ENCODE assay signal across 19 cellular contexts in the genomic region with DNA sequence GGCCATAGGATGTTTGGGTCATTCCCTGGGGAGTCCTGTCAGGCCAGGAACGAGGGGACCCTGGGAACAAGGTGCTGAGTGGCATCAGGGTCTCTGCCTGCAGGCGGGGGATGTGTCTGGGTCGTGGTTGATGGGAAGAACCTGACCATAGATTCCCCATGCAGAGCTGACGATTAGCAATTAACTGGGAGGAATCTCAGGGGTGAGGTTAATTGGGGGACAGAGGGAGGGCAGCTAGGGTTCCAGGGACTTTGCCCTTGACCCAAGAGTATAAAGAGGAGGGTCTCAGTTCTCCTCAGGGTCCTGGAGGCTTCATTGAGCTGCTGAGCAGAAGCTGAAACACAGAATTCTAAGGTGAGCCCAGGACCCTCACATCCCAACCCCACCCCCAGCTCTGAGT. TPM values are rescaled to one million over a fixed set of nuclear protein-coding genes. Genes with fewer than 3 reads are reported as not detected.
"Had no signal": no experiment of that assay in that cellular context is flagged by ENCODE, and none has a peak within 500 bp of the region (broad histone marks: within the 10 kb centered on the region; RNA-seq: fewer than 3 reads in every experiment).

Gene SLC34A1 (plus strand): TSS at position 301 of the 400 bp plus-strand sequence. CDS start 1,308 bp downstream, outside the sequence.

- H3K9me3 ChIP-seq: psoas muscle, stomach, vagina had no signal

- H3K27me3 ChIP-seq: brain microvascular endothelial cell, vagina had no signal

- ATAC-seq: left lobe of liver, psoas muscle, right cardiac atrium had no signal

- DNase-seq: activated CD4-positive, alpha-beta T cell treated with anti-CD3 and anti-CD28 coated beads, Interleukin-2, amount 50 U/mL, for 4 hours; activated naive CD4-positive, alpha-beta T cell treated with anti-CD3 and anti-CD28 coated beads, Interleukin-2, amount 50 U/mL, for 16 hours; activated T-cell treated with anti-CD3 and anti-CD28 coated beads, Interleukin-2, amount 50 U/mL, for 24 hours; anterior cingulate cortex; brain microvascular endothelial cell; cortex of kidney; hypothalamus; psoas muscle; right cardiac atrium; stomach; trophoblast cell had no signal

- H3K27me3 Mint-ChIP-seq: activated T-cell treated with anti-CD3 and anti-CD28 coated beads, Interleukin-2, amount 50 U/mL, for 24 hours had no signal

- H3K27ac ChIP-seq: brain microvascular endothelial cell, psoas muscle, stomach, vagina had no signal

- H3K4me1 Mint-ChIP-seq: mesothelial cell of epicardium had no signal

- H3K36me3 Mint-ChIP-seq: mesothelial cell of epicardium had no signal

- H3K4me1 ChIP-seq: psoas muscle had no signal

- H3K36me3 ChIP-seq: brain microvascular endothelial cell, stomach, vagina had no signal

- H3K4me3 Mint-ChIP-seq: activated T-cell treated with anti-CD3 and anti-CD28 coated beads, Interleukin-2, amount 50 U/mL, for 24 hours; mesothelial cell of epicardium had no signal

- H3K9me3 Mint-ChIP-seq: activated T-cell treated with anti-CD3 and anti-CD28 coated beads, Interleukin-2, amount 50 U/mL, for 24 hours; mesothelial cell of epicardium had no signal

- H3K4me3 ChIP-seq: psoas muscle, skin epidermis, stomach, vagina had no signal

- H3K27ac Mint-ChIP-seq: activated T-cell treated with anti-CD3 and anti-CD28 coated beads, Interleukin-2, amount 50 U/mL, for 24 hours; mesothelial cell of epicardium had no signal

RNA-seq across cellular contexts. Expression of gene SLC34A1, which starts in this region (rescaled TPM):
- total RNA-seq: frontal cortex, lung microvascular endothelial cell, mesothelial cell of epicardium, osteoblast, psoas muscle, right cardiac atrium, stomach, temporal lobe, vagina had no signal
